Comparison of ENCODE assay signal across 30 cellular contexts in genomic region chr4:163382178-163382869, GRCh38. TPM values are rescaled to one million over a fixed set of nuclear protein-coding genes. Genes with fewer than 3 reads are reported as not detected.
"Had no signal": no experiment of that assay in that cellular context is flagged by ENCODE, and none has a peak within 500 bp of the region (broad histone marks: within the 10 kb centered on the region; RNA-seq: fewer than 3 reads in every experiment).

No MANE protein-coding gene starts in this region.

- H3K4me2 ChIP-seq: hepatocyte, neural progenitor cell had no signal

- FAIRE-seq: TTC549, urothelium cell line had no signal

- H3K36me3 ChIP-seq: adrenal gland, ascending aorta, cardiac muscle cell, gastrocnemius medialis, neural progenitor cell, spleen, tibial nerve, WERI-Rb-1 had no signal

- H3K9ac ChIP-seq: neural progenitor cell had no signal

- H3K27me3 ChIP-seq: adrenal gland, ascending aorta, cardiac muscle cell, gastrocnemius medialis, hepatocyte, neural progenitor cell, tibial nerve had no signal

- H3K4me3 ChIP-seq: adrenal gland, ascending aorta, cardiac muscle cell, coronary artery, gastrocnemius medialis, hepatocyte, neural progenitor cell, spleen, tibial nerve had no signal

- DNase-seq: activated CD4-positive, alpha-beta T cell treated with anti-CD3 and anti-CD28 coated beads for 48 hours; activated CD4-positive, alpha-beta T cell treated with anti-CD3 and anti-CD28 coated beads, Interleukin-2, amount 50 U/mL, for 48 hours; activated CD8-positive, alpha-beta memory T cell treated with anti-CD3 and anti-CD28 coated beads for 24 hours; activated effector memory CD4-positive, alpha-beta T cell treated with Interleukin-2 at 50 U/mL for 16 hours; activated naive CD4-positive, alpha-beta T cell treated with anti-CD3 and anti-CD28 coated beads for 36 hours; activated naive CD8-positive, alpha-beta T cell treated with anti-CD3 and anti-CD28 coated beads for 36 hours; adrenal gland; cerebellar nuclear complex; effector memory CD8-positive, alpha-beta T cell; erythroblast; gastrocnemius medialis; islet precursor cell; mammary epithelial cell; midbrain; natural killer cell; right cardiac atrium; spleen; stimulated activated CD4-positive, alpha-beta T cell treated with anti-CD3 and anti-CD28 coated beads, Interleukin-2, amount 100 ng/mL, for 48 hours; stimulated activated naive CD4-positive, alpha-beta T cell treated with Interleukin-2 at 50 U/mL for 16 hours; T-helper 9 cell; WERI-Rb-1 had no signal

- H3K27ac ChIP-seq: adrenal gland, ascending aorta, cardiac muscle cell, coronary artery, gastrocnemius medialis, hepatocyte, neural progenitor cell, spleen, tibial nerve, WERI-Rb-1 had no signal

- H3K79me2 ChIP-seq: hepatocyte had no signal

- H3K4me1 ChIP-seq: adrenal gland, ascending aorta, gastrocnemius medialis, neural progenitor cell, spleen, tibial nerve had no signal

- H2AFZ ChIP-seq: hepatocyte, neural progenitor cell had no signal

- H3K9me3 ChIP-seq: adrenal gland, ascending aorta, gastrocnemius medialis, spleen, tibial nerve had no signal

RNA-seq across cellular contexts. Expression of gene NPY5R, which starts 38.6 kb away (rescaled TPM):
- total RNA-seq: activated naive CD4-positive, alpha-beta T cell treated with anti-CD3 and anti-CD28 coated beads for 36 hours; activated naive CD8-positive, alpha-beta T cell treated with anti-CD3 and anti-CD28 coated beads for 36 hours; gastrocnemius medialis; mammary epithelial cell; natural killer cell; pulmonary artery endothelial cell had no signal
- polyA plus RNA-seq: mammary epithelial cell had no signal

RNA-seq across cellular contexts. Expression of gene NPY1R, which starts 49.9 kb away (rescaled TPM):
- total RNA-seq: activated naive CD4-positive, alpha-beta T cell treated with anti-CD3 and anti-CD28 coated beads for 36 hours; activated naive CD8-positive, alpha-beta T cell treated with anti-CD3 and anti-CD28 coated beads for 36 hours; natural killer cell had no signal
- polyA plus RNA-seq: mammary epithelial cell had no signal
